25 cellular contexts compared by ENCODE assay signal in the genomic region with DNA sequence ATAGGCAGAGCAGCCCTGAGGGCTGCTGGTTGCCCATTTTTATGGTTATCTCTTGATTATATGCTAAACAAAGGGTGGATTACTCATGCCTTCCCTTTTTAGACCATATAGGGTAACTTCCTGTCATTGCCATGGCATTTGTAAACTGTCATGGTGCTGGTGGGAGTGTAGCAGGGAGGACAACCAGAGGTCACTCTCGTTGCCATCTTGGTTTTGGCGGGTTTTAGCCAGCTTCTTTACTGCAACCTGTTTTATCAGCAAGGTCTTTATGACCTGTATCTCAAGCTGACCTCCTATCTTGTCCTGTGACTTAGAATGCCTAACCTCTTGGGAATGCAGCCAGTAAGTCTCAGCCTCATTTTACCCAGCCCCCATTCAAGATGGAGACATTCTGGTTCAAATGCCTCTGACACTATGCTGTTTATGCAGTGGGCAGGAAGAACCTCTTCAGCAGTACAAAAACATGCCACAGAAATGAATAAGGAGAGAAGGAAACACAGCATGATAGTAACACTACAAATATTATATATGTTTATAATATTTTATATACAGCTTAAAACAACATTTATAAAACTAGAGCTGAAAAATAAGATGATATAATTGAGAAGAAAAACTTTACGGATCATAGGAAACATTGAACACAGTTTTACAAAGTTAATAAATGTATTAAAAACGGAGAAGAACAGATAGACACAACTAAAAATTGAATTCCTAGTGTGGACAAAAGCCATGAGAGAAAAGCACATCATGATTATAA. TPM values are rescaled to one million over a fixed set of nuclear protein-coding genes. Genes with fewer than 3 reads are reported as not detected.
A peak's percentile ranks its signal among the peaks of the same experiment; 100 is the strongest.
DNase-seq lines count a peak whose midpoint lies in the region; ATAC-seq and TF ChIP-seq lines count a peak whose summit lies in the region.
"Had no signal": no experiment of that assay in that cellular context is flagged by ENCODE, and none has a peak within 500 bp of the region (broad histone marks: within the 10 kb centered on the region; RNA-seq: fewer than 3 reads in every experiment).

No MANE protein-coding gene starts in this region.

- no peaks in the 10 kb centered on the region for H3K36me3 ChIP-seq in ES-I3 (ENCODE audit: insufficient read depth, low read length)
- H3K36me3 ChIP-seq in IMR-90 (ENCODE audit: control insufficient read depth, insufficient read depth, low read length), result no peaks in the 10 kb centered on the region
- no peaks in the 10 kb centered on the region for H3K36me3 ChIP-seq in brain microvascular endothelial cell (replicated peaks)
- H3K36me3 ChIP-seq: MG63, Peyer's patch, SJCRH30 had no signal

- CTCF ChIA-PET in IMR-90 (lab: Yijun Ruan, JAX), result no interaction called here

- no peak overlapping the region for H3K4me3 Mint-ChIP-seq in osteocyte (ENCODE audit: unreplicated experiment)
- H3K4me3 Mint-ChIP-seq: CD4-positive, CD25-positive, alpha-beta regulatory T cell; T-cell had no signal

- H3K4me3 ChIP-seq in IMR-90 (ENCODE audit: insufficient read depth, low read depth, low read length) (no peak overlapping the region), brain microvascular endothelial cell (ENCODE audit: low read depth, low read length) (no peak overlapping the region)
- H3K4me3 ChIP-seq: MG63, Peyer's patch, SJCRH30 had no signal

- H3K36me3 Mint-ChIP-seq in osteocyte (ENCODE audit: unreplicated experiment), result no peaks in the 10 kb centered on the region
- H3K36me3 Mint-ChIP-seq: CD4-positive, CD25-positive, alpha-beta regulatory T cell; T-cell had no signal

- H3K23ac ChIP-seq in IMR-90 (ENCODE audit: low read depth, low read length), result no peak overlapping the region

- no peak overlapping the region; a peak in 1 of 4 replicates for H4K8ac ChIP-seq in IMR-90 (ENCODE audit: low read depth in 2 of 2, low read length in 2 of 2)

- H4K91ac ChIP-seq in IMR-90 (ENCODE audit: insufficient read depth, low read depth, low read length), result no peak overlapping the region

- H2BK5ac ChIP-seq in IMR-90 (ENCODE audit: low read depth, low read length, poor library complexity, severe bottlenecking), result no peak overlapping the region

- no peaks in the 10 kb centered on the region for H3K9me3 Mint-ChIP-seq in osteocyte (ENCODE audit: unreplicated experiment)
- H3K9me3 Mint-ChIP-seq: H9 had no signal

- H3K27me3 Mint-ChIP-seq in osteocyte (ENCODE audit: unreplicated experiment), result no peaks in the 10 kb centered on the region

- intact Hi-C loops in IMR-90 (cut with micrococcal nuclease), result no loop called here

- no peak overlapping the region for H3K14ac ChIP-seq in IMR-90 (replicated peaks; ENCODE audit: low read depth, low read length)

- H2BK15ac ChIP-seq in IMR-90 (ENCODE audit: low read depth, low read length), result no peak overlapping the region

- TF ChIP-seq POLR2A in IMR-90 (IDR thresholded peaks at IDR 0.05; ENCODE audit: low read depth, low read length), result no peak

- in situ Hi-C loops in IMR-90 (cut with MboI; ENCODE audit: low sequenced_read_pairs) (no loop called here), brain microvascular endothelial cell (cut with HindIII; ENCODE audit: low pct_ligation_motif_present, low sequenced_read_pairs) (no loop called here)

- no peaks in the 10 kb centered on the region for H3K9me1 ChIP-seq in IMR-90 (ENCODE audit: insufficient read depth, low read length)

- WGBS in IMR-90 (ENCODE audit: extremely low coverage in 2 of 2, insufficient read length in 1 of 2), 2 experiments, result no CpG with 5 or more reads among the region's 4 CpGs

- BruUV-seq in IMR-90 (replicated peaks; lab: Mats Ljungman, UMichigan), result no TSS peak

- peaks cover 27% of the 10 kb centered on the region for H3K4me1 Mint-ChIP-seq in osteocyte (ENCODE audit: unreplicated experiment)
- H3K4me1 Mint-ChIP-seq: CD4-positive, CD25-positive, alpha-beta regulatory T cell; T-cell had no signal

- peaks cover 4% of the 10 kb centered on the region for H3K4me1 ChIP-seq in ES-I3 (ENCODE audit: insufficient read depth, low read length)
- no peaks in the 10 kb centered on the region for H3K4me1 ChIP-seq in IMR-90 (ENCODE audit: control insufficient read depth, insufficient read depth, low read length)
- H3K4me1 ChIP-seq: Peyer's patch, SJCRH30 had no signal

- no peak overlapping the region for H3K4me2 ChIP-seq in IMR-90 (ENCODE audit: low read depth, low read length)

- dilution Hi-C loops in IMR-90 (cut with HindIII; ENCODE audit: low sequenced_read_pairs, unreplicated experiment), result no loop called here

- no peak overlapping the region for H2AK5ac ChIP-seq in IMR-90 (ENCODE audit: low read depth, low read length)

- H3K9ac ChIP-seq in ES-I3 (ENCODE audit: low read depth, low read length) (peak overlapping the region; percentile 54; the same call in 1 of the 2 replicates), IMR-90 (ENCODE audit: low read depth, low read length) (no peak overlapping the region)

- no peak overlapping the region for H2AK9ac ChIP-seq in IMR-90 (replicated peaks; ENCODE audit: low read depth, low read length, poor library complexity)

- TF ChIP-seq RAD21 in IMR-90 (IDR thresholded peaks at IDR 0.05; ENCODE audit: low read length), result no peak

- H3K18ac ChIP-seq in IMR-90 (ENCODE audit: low read depth, low read length), result no peak overlapping the region

- DNase-seq in IMR-90, result no peak
- peak; percentile 15 for DNase-seq in brain microvascular endothelial cell
- DNase-seq in osteocyte (ENCODE audit: extremely low spot score, unreplicated experiment), result no peak
- DNase-seq in stimulated activated CD4-positive, alpha-beta T cell treated with anti-CD3 and anti-CD28 coated beads, Interleukin-15, amount 100 ng/mL, for 24 hours, result no peak
- DNase-seq: CD4-positive, CD25-positive, alpha-beta regulatory T cell; DND-41; GF-D8; Kasumi-1; MG63; NCI-H1092; NCI-H1436; NCI-H2029 treated with DMSO at 0.1 percent for 48 hours; NCI-H2171; NCI-H345; NCI-H524; NCI-H774; NK-92 treated with Interleukin-12 subunit alpha and Interleukin-12 subunit beta, amount 100 ng/mL, for 24 hours; Peyer's patch; SJCRH30; T-cell had no signal

- H3K79me1 ChIP-seq in IMR-90 (ENCODE audit: low read depth in 1 of 2, low read length in 2 of 2), result no peaks in the 10 kb centered on the region

- ATAC-seq in IMR-90 (ENCODE audit: low read depth) (peak; percentile 85), GM21529 (IDR thresholded peaks at IDR 0.05; ENCODE audit: unreplicated experiment) (no peak), GM18511 (IDR thresholded peaks at IDR 0.05; ENCODE audit: unreplicated experiment) (no peak)
- ATAC-seq: T-cell had no signal

- no peak overlapping the region for H2AFZ ChIP-seq in IMR-90 (replicated peaks; ENCODE audit: low read length, poor library complexity)

- no peak overlapping the region for H4K5ac ChIP-seq in IMR-90 (ENCODE audit: low read depth, low read length)

- H3K56ac ChIP-seq in IMR-90 (ENCODE audit: extremely low read depth, insufficient read depth, low read length), result no peak overlapping the region; the same call in 1 of the 2 replicates

- H3K27ac ChIP-seq in IMR-90 (ENCODE audit: insufficient read depth, low read length), result no peak overlapping the region
- H3K27ac ChIP-seq in brain microvascular endothelial cell, result no peak overlapping the region
- H3K27ac ChIP-seq: HL-60, Peyer's patch, SJCRH30 had no signal

- H3K9me3 ChIP-seq in ES-I3 (ENCODE audit: control insufficient read depth, insufficient read depth, low read length) (no peaks in the 10 kb centered on the region), IMR-90 (ENCODE audit: control insufficient read depth, insufficient read depth, low read length) (no peaks in the 10 kb centered on the region)
- H3K9me3 ChIP-seq: MG63, Peyer's patch, SJCRH30 had no signal

- POLR2A ChIA-PET in IMR-90 (lab: Charles Lee; ENCODE audit: unreplicated experiment), result interaction anchor here (0.6 kb wide), 1 partner anchor 603 kb away, joined by 5 read pairs; no protein-coding TSS in a partner anchor

- 0 out of 2 replicates have a peak, but pooled peaks cover 1% of the 10 kb centered on the region for H3K27me3 ChIP-seq in IMR-90 (ENCODE audit: control insufficient read depth, insufficient read depth, low read length)
- no peaks in the 10 kb centered on the region for H3K27me3 ChIP-seq in brain microvascular endothelial cell (replicated peaks)
- H3K27me3 ChIP-seq: MG63, Peyer's patch, SJCRH30 had no signal

- TF ChIP-seq CTCF in IMR-90 (conservative IDR thresholded peaks at IDR 0.05; ENCODE audit: low read depth, low read length), result no peak
- TF ChIP-seq CTCF in brain microvascular endothelial cell (IDR thresholded peaks at IDR 0.05; ENCODE audit: low read depth, low read length, missing control alignments), result no peak
- no peak for TF ChIP-seq CTCF in osteocyte (IDR thresholded peaks at IDR 0.05)

- no peaks in the 10 kb centered on the region for H4K20me1 ChIP-seq in IMR-90 (ENCODE audit: insufficient read depth, low read length)

- H3K4ac ChIP-seq in IMR-90 (ENCODE audit: low read depth, low read length), result no peak overlapping the region

- H3K27ac Mint-ChIP-seq in osteocyte (ENCODE audit: unreplicated experiment), result peak overlapping the region; percentile 60
- H3K27ac Mint-ChIP-seq: CD4-positive, CD25-positive, alpha-beta regulatory T cell; T-cell had no signal

- H2BK120ac ChIP-seq in IMR-90 (ENCODE audit: low read depth, low read length), result no peak overlapping the region

- no peak overlapping the region for H2BK20ac ChIP-seq in IMR-90 (ENCODE audit: low read depth, low read length)

TF ChIP-seq in IMR-90, 13 proteins besides CTCF, POLR2A, EP300 and RAD21 (continues in another document):
- TF ChIP-seq MAFK (IDR thresholded peaks at IDR 0.05; ENCODE audit: low read depth, low read length) (no peak), NFE2L2 (IDR thresholded peaks at IDR 0.05; ENCODE audit: low read depth, low read length) (no peak), CEBPB (IDR thresholded peaks at IDR 0.05; ENCODE audit: low read depth, low read length) (no peak), MAZ (IDR thresholded peaks at IDR 0.05; ENCODE audit: borderline replicate concordance, low read depth, low read length) (no peak), CHD1 (IDR thresholded peaks at IDR 0.05; ENCODE audit: low read depth, low read length) (no peak), MXI1 (IDR thresholded peaks at IDR 0.05; ENCODE audit: borderline replicate concordance, low read depth, low read length) (no peak), SMC3 (IDR thresholded peaks at IDR 0.05; ENCODE audit: low read depth, low read length) (no peak), BHLHE40 (IDR thresholded peaks at IDR 0.05; ENCODE audit: low read depth, low read length) (no peak), RFX5 (IDR thresholded peaks at IDR 0.05; ENCODE audit: low read depth, low read length) (no peak)

RNA-seq across cellular contexts. Expression of a gene that starts 58.9 kb away (rescaled TPM):
- 1.6 and 2.2 TPM in 2 replicates for total RNA-seq in IMR-90 (2012; rRNA removed)
- 0.69 and 1.0 TPM in 2 replicates for polyA plus RNA-seq in IMR-90 (2012; rRNA removed)
- polyA plus RNA-seq in IMR-90 (2012; cell fraction: cytosol; rRNA removed), result 0.12 and 0.15 TPM in 2 replicates
- polyA plus RNA-seq in IMR-90 (2012; cell fraction: nucleus; rRNA removed; ENCODE audit: low replicate concordance), result 0.17 and 0.94 TPM in 2 replicates
- 15.8 and 18.6 TPM in 2 replicates for total RNA-seq in osteocyte
- total RNA-seq: CD4-positive, CD25-positive, alpha-beta regulatory T cell; T-cell had no signal
- polyA plus RNA-seq: CD4-positive, CD25-positive, alpha-beta regulatory T cell had no signal
